In the genomic region with DNA sequence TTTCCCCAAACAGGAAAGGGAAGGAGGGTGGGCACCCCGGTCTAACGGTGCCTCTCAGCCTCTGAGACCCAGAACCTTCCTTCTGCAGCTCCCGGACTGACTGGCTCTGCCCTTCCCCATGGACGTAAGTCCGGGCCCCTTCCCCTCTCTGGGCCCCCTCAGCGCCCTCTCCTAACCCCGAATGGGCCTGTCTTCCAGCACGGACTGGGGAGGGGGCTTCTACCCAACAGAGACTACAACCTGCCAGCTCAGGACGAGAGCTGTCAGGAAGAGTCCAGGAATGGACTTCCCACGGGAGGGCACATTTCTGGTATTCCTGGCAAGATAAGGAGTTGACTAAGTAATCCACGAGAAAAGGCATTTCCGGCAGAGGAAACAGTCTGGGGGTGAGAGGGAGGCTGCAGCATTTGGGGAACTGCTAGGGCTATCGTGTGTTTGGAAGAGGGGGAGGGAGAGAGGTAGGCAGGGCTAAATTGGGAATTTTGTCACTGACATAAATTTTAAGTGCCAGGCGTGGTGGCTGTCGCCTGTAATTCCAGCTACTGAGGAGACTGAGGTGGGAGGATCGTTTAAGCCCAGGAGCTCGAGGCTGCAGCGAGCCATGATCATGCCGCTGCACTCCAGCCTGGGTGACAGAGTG, we compare ENCODE assay signal across 8 cellular contexts. TPM values are rescaled to one million over a fixed set of nuclear protein-coding genes. Genes with fewer than 3 reads are reported as not detected.
DNase-seq lines count a peak whose midpoint lies in the region; ATAC-seq, FAIRE-seq and TF ChIP-seq lines count a peak whose summit lies in the region.

No MANE protein-coding gene starts in this region.

- CTCF ChIA-PET in GM12878 (lab: Yijun Ruan, JAX), result interaction anchor here (0.6 to 4.8 kb wide), 5 partner anchors 12 to 86 kb away, joined by 3 to 51 read pairs (median 4); a partner anchor contains a TSS

- H3K27ac ChIP-seq in GM12878 (ENCODE audit: control insufficient read depth, insufficient read depth) (no peak overlapping the region; the same call in 1 of the 2 replicates), thymus (ENCODE audit: low read depth) (no peak overlapping the region)

- DNase-seq in KBM-7 (peak; percentile 68), GM12878 (ENCODE audit: low read depth, low spot score) (no peak), left kidney (ENCODE audit: low read depth, low spot score) (peak; percentile 60), KG1 (lab: John Stamatoyannopoulos, UW) (no peak)
- no peak for DNase-seq in stimulated activated CD4-positive, alpha-beta T cell treated with anti-CD3 and anti-CD28 coated beads, Interleukin-2, amount 100 ng/mL, for 48 hours

- no peak for TF ChIP-seq POLR2A in GM12878 (IDR thresholded peaks at IDR 0.05; ENCODE audit: low read depth, low read length)

- H3K4me1 ChIP-seq in GM12878 (ENCODE audit: control insufficient read depth, insufficient read depth, low read length), result peaks cover 3% of the 10 kb centered on the region; the same call in 1 of the 2 replicates
- H3K4me1 ChIP-seq in thymus (ENCODE audit: control insufficient read depth, insufficient read depth, low read length), result peaks cover 7% of the 10 kb centered on the region

- no peak for TF ChIP-seq CTCF in GM12878 (IDR thresholded peaks at IDR 0.05 in 2 of 3, conservative IDR thresholded peaks at IDR 0.05 in 1 of 3; ENCODE audit: control insufficient read depth in 2 of 3, extremely low read depth in 1 of 3, insufficient read depth in 1 of 3, low read depth in 3 of 3, low read length in 3 of 3)

- H3K4me3 ChIP-seq in GM08714 (ENCODE audit: low read length) (peak overlapping the region; percentile 66), GM12878 (peak overlapping the region; percentile 83), thymus (ENCODE audit: low read length) (peak overlapping the region; percentile 77)

- H3K9me3 ChIP-seq in GM12878 (replicated peaks; ENCODE audit: control insufficient read depth, insufficient read depth, low read length), result no peaks in the 10 kb centered on the region
- H3K9me3 ChIP-seq in thymus (ENCODE audit: control insufficient read depth), result no peaks in the 10 kb centered on the region

- H3K27me3 ChIP-seq in GM12878 (replicated peaks in 1 of 2; ENCODE audit: control insufficient read depth in 2 of 2, insufficient read depth in 2 of 2, low read length in 1 of 2) (no peaks in the 10 kb centered on the region), thymus (ENCODE audit: control insufficient read depth, insufficient read depth) (no peaks in the 10 kb centered on the region)

- BruUV-seq in GM12878 (replicated peaks; lab: Mats Ljungman, UMichigan), result no TSS peak

- in situ Hi-C loops in KBM-7 (cut with MboI; ENCODE audit: low pct_unique_long_range_greater_than_20kb, low sequenced_read_pairs), result no loop called here
- in situ Hi-C loops in GM12878 (cut with MboI), result no loop called here

- peak overlapping the region; percentile 71 for H3K9ac ChIP-seq in GM12878 (ENCODE audit: control insufficient read depth, insufficient read depth, low read length)

- H3K36me3 ChIP-seq in GM12878 (ENCODE audit: control insufficient read depth in 2 of 2, insufficient read depth in 2 of 2, low read length in 1 of 2), result no peaks in the 10 kb centered on the region
- no peaks in the 10 kb centered on the region for H3K36me3 ChIP-seq in thymus (ENCODE audit: control insufficient read depth, insufficient read depth)

- RAD21 ChIA-PET in GM12878 (lab: Charles Lee; ENCODE audit: unreplicated experiment), result no interaction called here

- SMC1A ChIA-PET in GM12878 (lab: Charles Lee; ENCODE audit: uncharacterized antibody, unreplicated experiment), result no interaction called here

- no peak for FAIRE-seq in GM12878 (lab: Jason Lieb, UNC)

- no peaks in the 10 kb centered on the region for H4K20me1 ChIP-seq in GM12878 (ENCODE audit: control insufficient read depth, insufficient read depth)

- ATAC-seq in GM12878 (peak; percentile 24), GM19328 (IDR thresholded peaks at IDR 0.05; ENCODE audit: unreplicated experiment) (no peak)

- H3K4me2 ChIP-seq in GM12878 (ENCODE audit: control insufficient read depth, insufficient read depth), result peak overlapping the region; percentile 60

- intact Hi-C loops in GM12878 (cut with micrococcal nuclease; ENCODE audit: unreplicated experiment), result no loop called here

- POLR2A ChIA-PET in GM12878 (lab: Charles Lee), result interaction anchor here (0.7 to 2.7 kb wide), 5 partner anchors 10 to 246 kb away, joined by 3 to 9 read pairs (median 6); a partner anchor contains a TSS

- H3K79me2 ChIP-seq in GM12878 (ENCODE audit: control insufficient read depth, insufficient read depth, low read length), result no peaks in the 10 kb centered on the region

- 7% methylated on average over 19 of the region's 19 CpGs for WGBS in GM12878 (ENCODE audit: insufficient coverage, insufficient replicate concordance, low lambda C conversion rate, missing lambda C conversion rate)
- WGBS in thymus, result 14% methylated on average over 19 of the region's 19 CpGs

- no peak for TF ChIP-seq EP300 in GM12878 (IDR thresholded peaks at IDR 0.05; ENCODE audit: borderline replicate concordance in 1 of 2, control insufficient read depth in 1 of 2, low read depth in 2 of 2, low read length in 2 of 2)

- peak overlapping the region; percentile 91 for H2AFZ ChIP-seq in GM12878 (ENCODE audit: control insufficient read depth, low read depth, low read length)

- no peak for TF ChIP-seq RAD21 in GM12878 (IDR thresholded peaks at IDR 0.05; ENCODE audit: insufficient read depth, low read depth, low read length)

RNA-seq across cellular contexts. Expression of a gene that starts 12.1 kb away (rescaled TPM):
- 235 and 245 TPM in 2 replicates for total RNA-seq in GM12878 (2013; cell fraction: nucleolus; rRNA removed)
- 1,247 and 1,393 TPM in 2 replicates for total RNA-seq in GM12878 (2014; rRNA removed)
- 804 and 922 TPM in 2 replicates for total RNA-seq in GM12878 (2014; rRNA removed; fragmentation: Illumina TruSeq; extraction: Trizol)
- total RNA-seq in GM12878 (2021), result 1,355 and 1,356 TPM in 2 replicates
- polyA plus RNA-seq in GM12878 (2011; ENCODE audit: low read depth), result 1,146 TPM
- 672 and 1,081 TPM in 2 replicates for polyA plus RNA-seq in GM12878 (2011; rRNA removed)
- 1,688 and 1,856 TPM in 2 replicates for polyA plus RNA-seq in GM12878 (2011; cell fraction: cytosol; rRNA removed)
- 1,192 and 1,238 TPM in 2 replicates for polyA plus RNA-seq in GM12878 (2011; cell fraction: nucleus; rRNA removed)
- 1,728 and 2,147 TPM in 2 replicates for polyA plus RNA-seq in GM12878 (2012)
- polyA plus RNA-seq in GM12878 (2014; fragmentation: Illumina TruSeq; extraction: Trizol), result 300 and 751 TPM in 2 replicates
- polyA plus RNA-seq in GM12878 (2014; fragmentation: Nextera tagmentation; extraction: Ambion mirVana), result 100 to 1,000 TPM; 218 to 335 TPM
- polyA plus RNA-seq in GM12878 (2014; rRNA removed), result 1,109 and 1,522 TPM in 2 replicates
- polyA plus RNA-seq in GM12878 (2016; fragmentation: Nextera tagmentation; extraction: Ambion mirVana), result 1,000 to 10,000 TPM; 2,119 to 2,339 TPM
- polyA minus RNA-seq in GM12878 (2011; rRNA and poly(A)+ RNA removed), result 879 and 1,597 TPM in 2 replicates
- 780 and 912 TPM in 2 replicates for polyA minus RNA-seq in GM12878 (2011; cell fraction: cytosol; rRNA and poly(A)+ RNA removed)
- 308 and 419 TPM in 2 replicates for polyA minus RNA-seq in GM12878 (2011; cell fraction: nucleus; rRNA and poly(A)+ RNA removed)
- polyA plus RNA-seq in thymus, result 451 TPM

RNA-seq across cellular contexts. Expression of a gene that starts 22.3 kb away (rescaled TPM):
- total RNA-seq in GM12878 (2013; cell fraction: nucleolus; rRNA removed), result 25.0 and 30.4 TPM in 2 replicates
- total RNA-seq in GM12878 (2014; rRNA removed) (93.4 and 118 TPM in 2 replicates), GM12878 (2014; rRNA removed; fragmentation: Illumina TruSeq; extraction: Trizol) (63.9 and 75.0 TPM in 2 replicates), GM12878 (2021) (130 and 132 TPM in 2 replicates)
- 59.0 TPM for polyA plus RNA-seq in GM12878 (2011; ENCODE audit: low read depth)
- polyA plus RNA-seq in GM12878 (2011; rRNA removed) (73.0 and 143 TPM in 2 replicates), GM12878 (2014; fragmentation: Illumina TruSeq; extraction: Trizol) (34.5 and 83.7 TPM in 2 replicates), GM12878 (2014; fragmentation: Nextera tagmentation; extraction: Ambion mirVana) (10 to 100 TPM in 1 of 2 experiments, 1 to 10 TPM in 1; 2.7 to 18.8 TPM), GM12878 (2014; rRNA removed) (165 and 178 TPM in 2 replicates), GM12878 (2016; fragmentation: Nextera tagmentation; extraction: Ambion mirVana) (100 to 1,000 TPM; 194 to 240 TPM), thymus (106 TPM)
- 224 and 278 TPM in 2 replicates for polyA plus RNA-seq in GM12878 (2011; cell fraction: cytosol; rRNA removed)
- polyA plus RNA-seq in GM12878 (2011; cell fraction: nucleus; rRNA removed), result 130 and 151 TPM in 2 replicates
- polyA plus RNA-seq in GM12878 (2012), result 94.4 and 102 TPM in 2 replicates
- 341 and 402 TPM in 2 replicates for polyA minus RNA-seq in GM12878 (2011; rRNA and poly(A)+ RNA removed)
- 82.1 and 104 TPM in 2 replicates for polyA minus RNA-seq in GM12878 (2011; cell fraction: cytosol; rRNA and poly(A)+ RNA removed)
- 27.3 and 42.2 TPM in 2 replicates for polyA minus RNA-seq in GM12878 (2011; cell fraction: nucleus; rRNA and poly(A)+ RNA removed)

RNA-seq across cellular contexts. Expression of a gene that starts 22.4 kb away (rescaled TPM):
- 0.76 TPM in 1 of 2 replicates, not detected in the other for total RNA-seq in GM12878 (2013; cell fraction: nucleolus; rRNA removed)
- total RNA-seq in GM12878 (2014; rRNA removed) (0.22 TPM in 1 of 2 replicates, not detected in the other), GM12878 (2014; rRNA removed; fragmentation: Illumina TruSeq; extraction: Trizol) (0.13 TPM in 1 of 2 replicates, not detected in the other), GM12878 (2021) (0.29 and 0.51 TPM in 2 replicates)
- polyA plus RNA-seq in GM12878 (2011; ENCODE audit: low read depth), result 0.29 TPM
- polyA plus RNA-seq in GM12878 (2011; rRNA removed) (0.08 and 0.12 TPM in 2 replicates), GM12878 (2014; fragmentation: Illumina TruSeq; extraction: Trizol) (0.35 TPM in 1 of 2 replicates, not detected in the other), GM12878 (2014; fragmentation: Nextera tagmentation; extraction: Ambion mirVana) (under 1 TPM in 1 of 2 experiments, not detected in 1; 0.05 TPM), GM12878 (2014; rRNA removed) (0.22 and 0.28 TPM in 2 replicates), GM12878 (2016; fragmentation: Nextera tagmentation; extraction: Ambion mirVana) (not detected), thymus (0.68 TPM)
- polyA plus RNA-seq in GM12878 (2011; cell fraction: cytosol; rRNA removed), result 0.10 and 0.20 TPM in 2 replicates
- polyA plus RNA-seq in GM12878 (2011; cell fraction: nucleus; rRNA removed), result 1.4 and 1.6 TPM in 2 replicates
- 0.43 and 0.46 TPM in 2 replicates for polyA plus RNA-seq in GM12878 (2012)
- 0.26 and 0.29 TPM in 2 replicates for polyA minus RNA-seq in GM12878 (2011; rRNA and poly(A)+ RNA removed)
- not detected in 2 replicates for polyA minus RNA-seq in GM12878 (2011; cell fraction: cytosol; rRNA and poly(A)+ RNA removed)
- polyA minus RNA-seq in GM12878 (2011; cell fraction: nucleus; rRNA and poly(A)+ RNA removed), result not detected in 2 replicates

RNA-seq across cellular contexts. Expression of a gene that starts 30.5 kb away (rescaled TPM):
- total RNA-seq in GM12878 (2013; cell fraction: nucleolus; rRNA removed), result not detected in 2 replicates
- not detected in 2 replicates for total RNA-seq in GM12878 (2014; rRNA removed)
- not detected in 2 replicates for total RNA-seq in GM12878 (2014; rRNA removed; fragmentation: Illumina TruSeq; extraction: Trizol)
- total RNA-seq in GM12878 (2021), result not detected in 2 replicates
- polyA plus RNA-seq in GM12878 (2011; ENCODE audit: low read depth), result not detected
- not detected in 2 replicates for polyA plus RNA-seq in GM12878 (2011; rRNA removed)
- not detected in 2 replicates for polyA plus RNA-seq in GM12878 (2011; cell fraction: cytosol; rRNA removed)
- polyA plus RNA-seq in GM12878 (2011; cell fraction: nucleus; rRNA removed), result not detected in 2 replicates
- not detected in 2 replicates for polyA plus RNA-seq in GM12878 (2012)
- not detected in 2 replicates for polyA plus RNA-seq in GM12878 (2014; fragmentation: Illumina TruSeq; extraction: Trizol)
- polyA plus RNA-seq in GM12878 (2014; fragmentation: Nextera tagmentation; extraction: Ambion mirVana), result not detected
- not detected in 2 replicates for polyA plus RNA-seq in GM12878 (2014; rRNA removed)
- polyA plus RNA-seq in GM12878 (2016; fragmentation: Nextera tagmentation; extraction: Ambion mirVana), result not detected
- not detected in 2 replicates for polyA minus RNA-seq in GM12878 (2011; rRNA and poly(A)+ RNA removed)
- not detected in 2 replicates for polyA minus RNA-seq in GM12878 (2011; cell fraction: cytosol; rRNA and poly(A)+ RNA removed)
- polyA minus RNA-seq in GM12878 (2011; cell fraction: nucleus; rRNA and poly(A)+ RNA removed), result not detected in 2 replicates
- polyA plus RNA-seq in thymus, result not detected

RNA-seq across cellular contexts. Expression of a gene that starts 38.2 kb away (rescaled TPM):
- 3.5 and 5.1 TPM in 2 replicates for total RNA-seq in GM12878 (2013; cell fraction: nucleolus; rRNA removed)
- 0.40 and 0.44 TPM in 2 replicates for total RNA-seq in GM12878 (2014; rRNA removed)
- total RNA-seq in GM12878 (2014; rRNA removed; fragmentation: Illumina TruSeq; extraction: Trizol), result 0.09 and 0.18 TPM in 2 replicates
- total RNA-seq in GM12878 (2021), result 0.54 and 1.0 TPM in 2 replicates
- 0.35 TPM for polyA plus RNA-seq in GM12878 (2011; ENCODE audit: low read depth)
- polyA plus RNA-seq in GM12878 (2011; rRNA removed), result 0.19 and 0.39 TPM in 2 replicates
- 0.49 and 0.57 TPM in 2 replicates for polyA plus RNA-seq in GM12878 (2011; cell fraction: cytosol; rRNA removed)
- 2.5 and 2.6 TPM in 2 replicates for polyA plus RNA-seq in GM12878 (2011; cell fraction: nucleus; rRNA removed)
- 1.3 and 1.7 TPM in 2 replicates for polyA plus RNA-seq in GM12878 (2012)
- 0.24 TPM in 1 of 2 replicates, not detected in the other for polyA plus RNA-seq in GM12878 (2014; fragmentation: Illumina TruSeq; extraction: Trizol)
- not detected for polyA plus RNA-seq in GM12878 (2014; fragmentation: Nextera tagmentation; extraction: Ambion mirVana)
- 0.20 and 0.90 TPM in 2 replicates for polyA plus RNA-seq in GM12878 (2014; rRNA removed)
- polyA plus RNA-seq in GM12878 (2016; fragmentation: Nextera tagmentation; extraction: Ambion mirVana), result under 1 TPM; 0.08 to 0.15 TPM
- polyA minus RNA-seq in GM12878 (2011; rRNA and poly(A)+ RNA removed), result 1.1 TPM in 1 of 2 replicates, not detected in the other
- not detected in 2 replicates for polyA minus RNA-seq in GM12878 (2011; cell fraction: cytosol; rRNA and poly(A)+ RNA removed)
- 1.3 and 1.8 TPM in 2 replicates for polyA minus RNA-seq in GM12878 (2011; cell fraction: nucleus; rRNA and poly(A)+ RNA removed)
- 2.6 TPM for polyA plus RNA-seq in thymus

Comparison
In these comparisons a context has a peak if more than half of its experiments do, and no peak if none do; other contexts are left out.
1. DNase-seq: peak in KBM-7 (single experiment) and left kidney (single experiment); none in GM12878 (single experiment), stimulated activated CD4-positive, alpha-beta T cell treated with anti-CD3 and anti-CD28 coated beads, Interleukin-2, amount 100 ng/mL, for 48 hours (0 of 2) and KG1 (single experiment).
2. Peak in every context shown above with its lines, with median percentiles within 50 percentile points of each other: H3K4me3 ChIP-seq.